ENCODE assay signal across 10 cellular contexts in genomic region chr7:50537417-50537816, GRCh38. TPM values are rescaled to one million over a fixed set of nuclear protein-coding genes. Genes with fewer than 3 reads are reported as not detected.
"Had no signal": no experiment of that assay in that cellular context is flagged by ENCODE, and none has a peak within 500 bp of the region (broad histone marks: within the 10 kb centered on the region; RNA-seq: fewer than 3 reads in every experiment).

No MANE protein-coding gene starts in this region.

- H3K27ac Mint-ChIP-seq: HFFc6 had no signal

- ATAC-seq: HCT116, K562 had no signal

- H3K4me3 ChIP-seq: GM23248, HAP-1, K562 had no signal

- DNase-seq: GM23248, GOT3, H7, HFFc6, IMR-90, KG1 had no signal

- H3K9me3 ChIP-seq: HAP-1 had no signal

- H3K9me3 Mint-ChIP-seq: HFFc6 had no signal

- H3K27ac ChIP-seq: GM23248 had no signal

- H3K4me1 ChIP-seq: HAP-1 had no signal

- H3K4me3 Mint-ChIP-seq: HFFc6 had no signal

- H3K36me3 ChIP-seq: HAP-1 had no signal

RNA-seq across cellular contexts. Expression of gene DDC, which starts 27.8 kb away (rescaled TPM):
- total RNA-seq: GM23248, H4, HFFc6, IMR-90, K562 had no signal
- polyA plus RNA-seq: GM23248, IMR-90, K562 had no signal
